Comparison of ENCODE assay signal across 1 cellular context in genomic region chr15:84747423-84748273, GRCh38.
A peak's percentile ranks its signal among the peaks of the same experiment; 100 is the strongest.
TF ChIP-seq lines count a peak whose summit lies in the region.

No MANE protein-coding gene starts in this region.

TF ChIP-seq in HepG2, 621 proteins besides CTCF, POLR2A, EP300 and RAD21 (continued from another document and continues in another):
- TF ChIP-seq ZBTB34 (CRISPR knock-in tag; IDR thresholded peaks at IDR 0.05) (0 out of 2 replicates have a peak, but pooled peaks have one; percentile 54), ADNP (CRISPR knock-in tag; IDR thresholded peaks at IDR 0.05) (no peak), PRPF4 (IDR thresholded peaks at IDR 0.05; ENCODE audit: low read depth, low read length, poor library complexity, severe bottlenecking) (no peak), POLR2G (IDR thresholded peaks at IDR 0.05; ENCODE audit: low read depth, low read length) (peak; percentile 59; the same call in 1 of the 2 replicates), NFRKB (IDR thresholded peaks at IDR 0.05) (no peak), ZNF557 (CRISPR knock-in tag; IDR thresholded peaks at IDR 0.05) (no peak), ZNF629 (CRISPR knock-in tag; conservative IDR thresholded peaks at IDR 0.05) (peak; percentile 19; the same call in 1 of the 2 replicates), MTA3 (CRISPR knock-in tag; IDR thresholded peaks at IDR 0.05) (no peak), ZNF496 (CRISPR knock-in tag; IDR thresholded peaks at IDR 0.05; ENCODE audit: insufficient replicate concordance) (no peak), ZNF263 (CRISPR knock-in tag; IDR thresholded peaks at IDR 0.05) (peak; percentile 48; the same call in 1 of the 2 replicates), HDAC1 (CRISPR knock-in tag; IDR thresholded peaks at IDR 0.05) (peak; percentile 83), ZFY (CRISPR knock-in tag; IDR thresholded peaks at IDR 0.05) (peak; percentile 91), ZBED4 (CRISPR knock-in tag; IDR thresholded peaks at IDR 0.05; ENCODE audit: borderline replicate concordance) (no peak), NKX3-1 (CRISPR knock-in tag; IDR thresholded peaks at IDR 0.05) (no peak), SP4 (CRISPR knock-in tag; IDR thresholded peaks at IDR 0.05) (peak; percentile 65; the same call in 1 of the 2 replicates), DRAP1 (CRISPR knock-in tag; IDR thresholded peaks at IDR 0.05) (no peak), ZNF414 (CRISPR knock-in tag; IDR thresholded peaks at IDR 0.05) (no peak), POLR2AphosphoS5 (IDR thresholded peaks at IDR 0.05; ENCODE audit: low read depth, low read length) (peak; percentile 55), ZNF124 (CRISPR knock-in tag; IDR thresholded peaks at IDR 0.05) (no peak), AKAP8 (CRISPR knock-in tag; IDR thresholded peaks at IDR 0.05) (no peak), KLF13 (CRISPR knock-in tag; IDR thresholded peaks at IDR 0.05) (no peak), ZBTB10 (CRISPR knock-in tag; IDR thresholded peaks at IDR 0.05; ENCODE audit: borderline replicate concordance) (no peak), DR1 (CRISPR knock-in tag; IDR thresholded peaks at IDR 0.05) (peak; percentile 30; the same call in 1 of the 2 replicates), KLF11 (CRISPR knock-in tag; IDR thresholded peaks at IDR 0.05) (no peak), IRF1 (CRISPR knock-in tag; IDR thresholded peaks at IDR 0.05; ENCODE audit: low read depth) (no peak), MAX (IDR thresholded peaks at IDR 0.05) (peak; percentile 50), MAFF (IDR thresholded peaks at IDR 0.05; ENCODE audit: low read depth, low read length) (no peak), CCAR2 (optimal IDR thresholded peaks at IDR 0.05; ENCODE audit: low read depth, low read length) (no peak), ZFP1 (CRISPR knock-in tag; IDR thresholded peaks at IDR 0.05) (no peak; the same call in 1 of the 2 replicates), ZNF782 (CRISPR knock-in tag; IDR thresholded peaks at IDR 0.05; ENCODE audit: borderline replicate concordance) (peak; percentile 56; the same call in 1 of the 2 replicates), AGO1 (IDR thresholded peaks at IDR 0.05; ENCODE audit: low read depth, low read length, poor library complexity, severe bottlenecking) (peak; percentile 49), CREM (IDR thresholded peaks at IDR 0.05) (no peak), CREM (CRISPR knock-in tag; IDR thresholded peaks at IDR 0.05) (no peak), DDIT3 (CRISPR knock-in tag; IDR thresholded peaks at IDR 0.05) (no peak), STAT5B (CRISPR knock-in tag; IDR thresholded peaks at IDR 0.05) (no peak), PPARG (CRISPR knock-in tag; conservative IDR thresholded peaks at IDR 0.05) (no peak), XRCC5 (optimal IDR thresholded peaks at IDR 0.05; ENCODE audit: low read length) (no peak), ZBTB26 (CRISPR knock-in tag; IDR thresholded peaks at IDR 0.05; ENCODE audit: borderline replicate concordance) (no peak), TRIM24 (CRISPR knock-in tag; IDR thresholded peaks at IDR 0.05) (no peak), ZNF883 (CRISPR knock-in tag; IDR thresholded peaks at IDR 0.05; ENCODE audit: not compliant biosample characterization) (peak; percentile 60), NONO (IDR thresholded peaks at IDR 0.05) (no peak), NONO (CRISPR knock-in tag; conservative IDR thresholded peaks at IDR 0.05) (no peak), BATF2 (CRISPR knock-in tag; IDR thresholded peaks at IDR 0.05) (no peak), HNF1B (CRISPR knock-in tag; IDR thresholded peaks at IDR 0.05) (no peak), ZFP82 (CRISPR knock-in tag; IDR thresholded peaks at IDR 0.05; ENCODE audit: borderline replicate concordance) (no peak), MTF2 (CRISPR knock-in tag; IDR thresholded peaks at IDR 0.05; ENCODE audit: borderline replicate concordance) (no peak), ZNF619 (CRISPR knock-in tag; IDR thresholded peaks at IDR 0.05) (peak; percentile 88), ZNF878 (CRISPR knock-in tag; IDR thresholded peaks at IDR 0.05) (no peak), NR2F2 (IDR thresholded peaks at IDR 0.05; ENCODE audit: borderline replicate concordance, low read depth) (no peak), TFDP2 (CRISPR knock-in tag; IDR thresholded peaks at IDR 0.05) (no peak), TEAD2 (CRISPR knock-in tag; IDR thresholded peaks at IDR 0.05) (no peak), PBX2 (CRISPR knock-in tag; IDR thresholded peaks at IDR 0.05) (no peak), ZNF660 (CRISPR knock-in tag; IDR thresholded peaks at IDR 0.05; ENCODE audit: borderline replicate concordance, low read depth) (0 out of 2 replicates have a peak, but pooled peaks have one; percentile 43)
